ENCODE assay signal across 8 cellular contexts in genomic region chr4:6269651-6270511, GRCh38. TPM values are rescaled to one million over a fixed set of nuclear protein-coding genes. Genes with fewer than 3 reads are reported as not detected.
DNase-seq lines count a peak whose midpoint lies in the region; ATAC-seq and TF ChIP-seq lines count a peak whose summit lies in the region.

Gene WFS1 (plus strand): TSS chr4:6269850. CDS start chr4:6277456, 7,606 bp downstream.

- ATAC-seq in GM21423 (IDR thresholded peaks at IDR 0.05; ENCODE audit: unreplicated experiment) = peak; percentile 100

- H3K4me3 ChIP-seq in HUES48 (ENCODE audit: low read depth, low read length) = peak within 1 kb of the TSS; percentile 93
- peak within 1 kb of the TSS; percentile 82 for H3K4me3 ChIP-seq in OCI-LY7 (ENCODE audit: low read depth, low read length, poor library complexity, severe bottlenecking)
- H3K4me3 ChIP-seq in epithelial cell of proximal tubule (ENCODE audit: low read depth, low read length) = peak within 1 kb of the TSS; percentile 83
- H3K4me3 ChIP-seq in mononuclear cell (ENCODE audit: low read length) = peak within 1 kb of the TSS; percentile 54

- H3K4me2 ChIP-seq in OCI-LY7 (ENCODE audit: low read length) = peak within 1 kb of the TSS; percentile 87

- H3K36me3 Mint-ChIP-seq in activated T-cell treated with anti-CD3 and anti-CD28 coated beads, Interleukin-2, amount 50 U/mL, for 24 hours (ENCODE audit: low read depth) = no peaks in the 10 kb centered on the region

- BruUV-seq in OCI-LY7 (replicated peaks; lab: Mats Ljungman, UMichigan) = no TSS peak

- CTCF ChIA-PET in OCI-LY7 (lab: Charles Lee; ENCODE audit: unreplicated experiment) = interaction anchor here (0.8 kb wide), 1 partner anchor 69 kb away, joined by 6 read pairs; no protein-coding TSS in a partner anchor

- H3K9me3 Mint-ChIP-seq in activated T-cell treated with anti-CD3 and anti-CD28 coated beads, Interleukin-2, amount 50 U/mL, for 24 hours = no peaks in the 10 kb centered on the region

- peaks cover 3% of the 10 kb centered on the region; the same call in 1 of the 2 replicates for H3K36me3 ChIP-seq in HUES48 (ENCODE audit: control insufficient read depth, insufficient read depth, low read length)
- H3K36me3 ChIP-seq in OCI-LY7 (ENCODE audit: insufficient read depth, low read length) = no peaks in the 10 kb centered on the region

- H4K20me1 ChIP-seq in OCI-LY7 (ENCODE audit: insufficient read depth, low read length) = no peaks in the 10 kb centered on the region

- no peak for TF ChIP-seq CTCF in OCI-LY7 (conservative IDR thresholded peaks at IDR 0.05; ENCODE audit: low read length)
- no peak for TF ChIP-seq CTCF in epithelial cell of proximal tubule (conservative IDR thresholded peaks at IDR 0.05; ENCODE audit: low read depth, low read length)

- H2AFZ ChIP-seq in OCI-LY7 (ENCODE audit: low read length) = peak within 1 kb of the TSS; percentile 93

- H3K79me2 ChIP-seq in OCI-LY7 (ENCODE audit: insufficient read depth, low read depth, low read length) = no peaks in the 10 kb centered on the region

- H3K27ac Mint-ChIP-seq in activated T-cell treated with anti-CD3 and anti-CD28 coated beads, Interleukin-2, amount 50 U/mL, for 24 hours = no peak within 1 kb of the TSS

- H3K9me3 ChIP-seq in HUES48 (ENCODE audit: control insufficient read depth, insufficient read depth, low read length) = no peaks in the 10 kb centered on the region
- no peaks in the 10 kb centered on the region for H3K9me3 ChIP-seq in OCI-LY7 (ENCODE audit: low read length)
- no peaks in the 10 kb centered on the region for H3K9me3 ChIP-seq in mononuclear cell (ENCODE audit: low read depth, low read length)

- H3K9me2 ChIP-seq in OCI-LY7 (ENCODE audit: insufficient read depth, low read length) = no peaks in the 10 kb centered on the region

- H3K27ac ChIP-seq in HUES48 (ENCODE audit: low read depth, low read length) (peak within 1 kb of the TSS; percentile 28), OCI-LY7 (ENCODE audit: low read depth, low read length, poor library complexity, severe bottlenecking) (peak within 1 kb of the TSS; percentile 55)

- peaks cover 21% of the 10 kb centered on the region for H3K4me1 Mint-ChIP-seq in activated T-cell treated with anti-CD3 and anti-CD28 coated beads, Interleukin-2, amount 50 U/mL, for 24 hours (ENCODE audit: low read depth)

- peaks cover 6% of the 10 kb centered on the region; the same call in 1 of the 2 replicates for H3K27me3 ChIP-seq in HUES48 (ENCODE audit: control insufficient read depth, insufficient read depth, low read length)
- peaks cover 12% of the 10 kb centered on the region for H3K27me3 ChIP-seq in mononuclear cell (ENCODE audit: insufficient read depth, low read length)

- H3K4me1 ChIP-seq in HUES48 (ENCODE audit: control insufficient read depth, insufficient read depth, low read length) (peaks cover 23% of the 10 kb centered on the region), OCI-LY7 (ENCODE audit: insufficient read depth, low read length, poor library complexity, severe bottlenecking) (peaks cover 67% of the 10 kb centered on the region), mononuclear cell (ENCODE audit: insufficient read depth, low read length) (peaks cover 19% of the 10 kb centered on the region)

- H3K9ac ChIP-seq in HUES48 (ENCODE audit: low read depth, low read length) = no peak within 1 kb of the TSS; the same call in 1 of the 2 replicates

- peaks cover 15% of the 10 kb centered on the region for H3K27me3 Mint-ChIP-seq in activated T-cell treated with anti-CD3 and anti-CD28 coated beads, Interleukin-2, amount 50 U/mL, for 24 hours

- intact Hi-C loops in OCI-LY7 (cut with micrococcal nuclease; ENCODE audit: unreplicated experiment) = loop anchor here (10.0 kb wide), 1 partner anchor 835 kb away; no protein-coding TSS in a partner anchor

- peak within 1 kb of the TSS; percentile 79 for H3K4me3 Mint-ChIP-seq in activated T-cell treated with anti-CD3 and anti-CD28 coated beads, Interleukin-2, amount 50 U/mL, for 24 hours

- DNase-seq in Caki2 (ENCODE audit: low read depth) (peak; percentile 98), OCI-LY7 (ENCODE audit: low spot score) (peak; percentile 98), epithelial cell of proximal tubule (ENCODE audit: low read depth) (peak; percentile 43)
- peak; percentile 99 for DNase-seq in activated T-cell treated with anti-CD3 and anti-CD28 coated beads, Interleukin-2, amount 50 U/mL, for 24 hours
- DNase-seq in stimulated activated CD8-positive, alpha-beta memory T cell treated with anti-CD3 and anti-CD28 coated beads, Interleukin-2, amount 100 ng/mL, for 48 hours (ENCODE audit: low read depth in 2 of 2) = peak; percentile 96 to 97

- in situ Hi-C loops in Caki2 (cut with HindIII; ENCODE audit: low pct_unique_long_range_greater_than_20kb, low sequenced_read_pairs) = no loop called here

- POLR2A ChIA-PET in OCI-LY7 (lab: Charles Lee) = interaction anchor here (0.7 to 1.0 kb wide), 4 partner anchors 9 to 277 kb away, joined by 3 to 5 read pairs (median 4); no protein-coding TSS in a partner anchor

RNA-seq across cellular contexts. Expression of gene WFS1, which starts in this region (rescaled TPM):
- total RNA-seq in Caki2 (2014; rRNA removed; shearing (Covaris generic); ENCODE audit: low replicate concordance) = 9.8 and 11.9 TPM in 2 replicates
- total RNA-seq in OCI-LY7 (2014; rRNA removed; shearing (Covaris generic)) = 4.9 and 6.1 TPM in 2 replicates
- total RNA-seq in OCI-LY7 (2022) (14.3 and 14.5 TPM in 2 replicates), epithelial cell of proximal tubule (11.6 and 12.9 TPM in 2 replicates), mononuclear cell (0.42 TPM)

Comparison
In these comparisons a context has a peak if more than half of its experiments do, and no peak if none do; other contexts are left out.
1. Peak in every context shown above with its lines: DNase-seq, ATAC-seq, H3K4me3 ChIP-seq and H3K27ac ChIP-seq.
2. DNase-seq: peak in every context shown above with its lines; median percentile 99 in activated T-cell treated with anti-CD3 and anti-CD28 coated beads, Interleukin-2, amount 50 U/mL, for 24 hours; 98 in Caki2; 98 in OCI-LY7; 96 in stimulated activated CD8-positive, alpha-beta memory T cell treated with anti-CD3 and anti-CD28 coated beads, Interleukin-2, amount 100 ng/mL, for 48 hours; 43 in epithelial cell of proximal tubule.